ENCODE assay signal across 1 cellular context in the genomic region with DNA sequence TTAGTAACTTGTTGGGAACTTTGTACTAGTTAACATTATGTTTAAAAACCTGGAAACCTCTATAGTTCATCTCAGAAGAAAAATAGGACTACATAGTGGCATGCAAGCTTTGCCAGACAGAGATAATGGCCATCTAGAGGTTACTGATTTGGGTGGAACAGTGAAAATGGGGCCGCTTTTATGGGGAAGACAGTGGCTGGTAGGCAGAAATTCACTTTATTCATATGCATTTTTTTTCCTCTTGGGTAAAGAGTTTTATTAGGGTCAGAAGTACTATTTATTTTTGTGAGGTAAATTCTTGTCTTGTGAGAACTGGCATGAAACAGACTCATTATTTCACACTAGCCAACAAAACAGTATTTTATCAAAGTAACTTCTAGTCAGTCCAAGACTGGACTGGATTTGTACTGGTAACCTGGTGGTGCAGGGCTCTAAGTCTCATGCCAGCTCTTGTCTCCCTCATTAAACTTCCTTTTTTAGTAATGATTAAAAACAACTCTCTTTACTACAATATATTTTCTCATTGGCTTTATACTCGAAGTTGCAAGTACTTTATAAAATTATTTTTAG.
TF ChIP-seq lines count a peak whose summit lies in the region.

No MANE protein-coding gene starts in this region.

TF ChIP-seq in liver, 16 proteins besides CTCF, POLR2A, EP300 and RAD21 (continued from another document):
- TF ChIP-seq, protein P1, sequence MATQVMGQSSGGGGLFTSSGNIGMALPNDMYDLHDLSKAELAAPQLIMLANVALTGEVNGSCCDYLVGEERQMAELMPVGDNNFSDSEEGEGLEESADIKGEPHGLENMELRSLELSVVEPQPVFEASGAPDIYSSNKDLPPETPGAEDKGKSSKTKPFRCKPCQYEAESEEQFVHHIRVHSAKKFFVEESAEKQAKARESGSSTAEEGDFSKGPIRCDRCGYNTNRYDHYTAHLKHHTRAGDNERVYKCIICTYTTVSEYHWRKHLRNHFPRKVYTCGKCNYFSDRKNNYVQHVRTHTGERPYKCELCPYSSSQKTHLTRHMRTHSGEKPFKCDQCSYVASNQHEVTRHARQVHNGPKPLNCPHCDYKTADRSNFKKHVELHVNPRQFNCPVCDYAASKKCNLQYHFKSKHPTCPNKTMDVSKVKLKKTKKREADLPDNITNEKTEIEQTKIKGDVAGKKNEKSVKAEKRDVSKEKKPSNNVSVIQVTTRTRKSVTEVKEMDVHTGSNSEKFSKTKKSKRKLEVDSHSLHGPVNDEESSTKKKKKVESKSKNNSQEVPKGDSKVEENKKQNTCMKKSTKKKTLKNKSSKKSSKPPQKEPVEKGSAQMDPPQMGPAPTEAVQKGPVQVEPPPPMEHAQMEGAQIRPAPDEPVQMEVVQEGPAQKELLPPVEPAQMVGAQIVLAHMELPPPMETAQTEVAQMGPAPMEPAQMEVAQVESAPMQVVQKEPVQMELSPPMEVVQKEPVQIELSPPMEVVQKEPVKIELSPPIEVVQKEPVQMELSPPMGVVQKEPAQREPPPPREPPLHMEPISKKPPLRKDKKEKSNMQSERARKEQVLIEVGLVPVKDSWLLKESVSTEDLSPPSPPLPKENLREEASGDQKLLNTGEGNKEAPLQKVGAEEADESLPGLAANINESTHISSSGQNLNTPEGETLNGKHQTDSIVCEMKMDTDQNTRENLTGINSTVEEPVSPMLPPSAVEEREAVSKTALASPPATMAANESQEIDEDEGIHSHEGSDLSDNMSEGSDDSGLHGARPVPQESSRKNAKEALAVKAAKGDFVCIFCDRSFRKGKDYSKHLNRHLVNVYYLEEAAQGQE (IDR thresholded peaks at IDR 0.05): no peak
- TF ChIP-seq HNF4A (conservative IDR thresholded peaks at IDR 0.05) (no peak), JUND (IDR thresholded peaks at IDR 0.05) (no peak), RXRA (IDR thresholded peaks at IDR 0.05) (no peak), YY1 (IDR thresholded peaks at IDR 0.05) (no peak), SP1 (IDR thresholded peaks at IDR 0.05) (no peak), FOXA2 (IDR thresholded peaks at IDR 0.05) (no peak), EGR1 (IDR thresholded peaks at IDR 0.05; ENCODE audit: low read depth in 2 of 2) (no peak), FOXA1 (IDR thresholded peaks at IDR 0.05) (no peak)
- TF ChIP-seq, protein P2, sequence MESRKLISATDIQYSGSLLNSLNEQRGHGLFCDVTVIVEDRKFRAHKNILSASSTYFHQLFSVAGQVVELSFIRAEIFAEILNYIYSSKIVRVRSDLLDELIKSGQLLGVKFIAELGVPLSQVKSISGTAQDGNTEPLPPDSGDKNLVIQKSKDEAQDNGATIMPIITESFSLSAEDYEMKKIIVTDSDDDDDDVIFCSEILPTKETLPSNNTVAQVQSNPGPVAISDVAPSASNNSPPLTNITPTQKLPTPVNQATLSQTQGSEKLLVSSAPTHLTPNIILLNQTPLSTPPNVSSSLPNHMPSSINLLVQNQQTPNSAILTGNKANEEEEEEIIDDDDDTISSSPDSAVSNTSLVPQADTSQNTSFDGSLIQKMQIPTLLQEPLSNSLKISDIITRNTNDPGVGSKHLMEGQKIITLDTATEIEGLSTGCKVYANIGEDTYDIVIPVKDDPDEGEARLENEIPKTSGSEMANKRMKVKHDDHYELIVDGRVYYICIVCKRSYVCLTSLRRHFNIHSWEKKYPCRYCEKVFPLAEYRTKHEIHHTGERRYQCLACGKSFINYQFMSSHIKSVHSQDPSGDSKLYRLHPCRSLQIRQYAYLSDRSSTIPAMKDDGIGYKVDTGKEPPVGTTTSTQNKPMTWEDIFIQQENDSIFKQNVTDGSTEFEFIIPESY (IDR thresholded peaks at IDR 0.05): no peak
